In genomic region chr1:27143408-27143807, GRCh38 we compare ENCODE assay signal across 1 cellular context.
TF ChIP-seq lines count a peak whose summit lies in the region.

No MANE protein-coding gene starts in this region.

TF ChIP-seq in GM12878, 131 proteins besides CTCF, POLR2A, EP300 and RAD21:
- 0 out of 2 replicates have a peak, but pooled peaks have one; percentile 22 for TF ChIP-seq SPI1 (IDR thresholded peaks at IDR 0.05; ENCODE audit: borderline replicate concordance, insufficient read depth, low read depth, low read length)
- TF ChIP-seq CREB1 (IDR thresholded peaks at IDR 0.05; ENCODE audit: low read depth): no peak
